In the genomic region with DNA sequence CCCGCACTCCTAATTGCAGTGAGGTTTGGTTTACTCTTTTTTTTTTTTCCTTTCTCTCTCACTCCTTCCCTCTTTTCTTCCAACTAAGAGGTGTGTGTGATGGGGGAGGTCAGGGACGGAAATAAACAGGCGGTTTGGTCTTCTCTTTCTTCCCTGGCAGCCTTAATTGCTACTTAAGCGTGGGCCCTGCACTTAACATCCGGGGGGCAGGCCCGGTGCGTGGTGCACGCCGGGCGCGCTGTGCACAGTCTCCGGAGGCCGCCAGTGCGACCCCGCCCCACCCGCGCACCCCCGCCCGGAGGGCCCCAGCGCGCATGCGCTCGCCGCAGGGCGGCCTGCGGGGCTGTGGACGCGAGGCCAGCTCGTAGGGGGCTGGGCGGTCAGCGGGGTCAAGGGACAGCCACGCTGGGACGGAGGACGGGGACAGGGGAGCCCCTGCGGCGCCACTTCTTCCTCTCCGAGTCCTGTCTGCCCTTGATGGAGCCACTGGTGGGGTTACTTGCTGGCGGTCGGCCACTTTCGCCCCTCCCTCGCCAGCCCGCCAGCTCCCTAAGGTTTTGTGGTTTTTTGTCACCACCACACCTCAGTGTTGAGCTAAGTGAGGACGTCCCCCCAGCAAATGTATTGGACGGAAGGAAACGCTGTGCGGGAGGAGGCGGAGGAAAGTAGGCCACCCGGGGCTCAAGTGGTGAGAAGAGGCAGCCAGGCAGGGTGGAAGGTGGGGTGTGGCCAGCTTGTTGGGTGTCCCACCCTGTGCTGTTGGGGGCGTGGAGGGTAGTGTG, we compare ENCODE assay signal across 1 cellular context.
A peak's percentile ranks its signal among the peaks of the same experiment; 100 is the strongest.
TF ChIP-seq lines count a peak whose summit lies in the region.

No MANE protein-coding gene starts in this region.

TF ChIP-seq in HEK293, 187 proteins besides CTCF, POLR2A, EP300 and RAD21 (continued from another document):
- TF ChIP-seq ZBTB20 (tag by site-specific recombination; IDR thresholded peaks at IDR 0.05) (no peak; the same call in none of the 2 replicates), KLF8 (tag by site-specific recombination; IDR thresholded peaks at IDR 0.05) (peak; percentile 39; the same call in 1 of the 2 replicates), ZNF558 (tag by site-specific recombination; IDR thresholded peaks at IDR 0.05) (no peak), ZNF423 (tag by site-specific recombination; IDR thresholded peaks at IDR 0.05) (peak; percentile 91), ZNF138 (tag by site-specific recombination; IDR thresholded peaks at IDR 0.05; ENCODE audit: borderline replicate concordance) (no peak), ZNF221 (tag by site-specific recombination; IDR thresholded peaks at IDR 0.05; ENCODE audit: borderline replicate concordance) (no peak), ZNF175 (tag by site-specific recombination; IDR thresholded peaks at IDR 0.05) (no peak), IKZF3 (tag by site-specific recombination; IDR thresholded peaks at IDR 0.05) (peak; percentile 42; the same call in 1 of the 2 replicates), SCRT2 (tag by site-specific recombination; IDR thresholded peaks at IDR 0.05) (no peak), SETDB1 (IDR thresholded peaks at IDR 0.05; ENCODE audit: insufficient read length, low read length) (no peak), ZNF324 (tag by site-specific recombination; IDR thresholded peaks at IDR 0.05) (no peak), ZFP69B (tag by site-specific recombination; IDR thresholded peaks at IDR 0.05) (peak; percentile 95), ZBTB8A (tag by site-specific recombination; IDR thresholded peaks at IDR 0.05) (peak; percentile 35), ZNF239 (tag by site-specific recombination; IDR thresholded peaks at IDR 0.05) (no peak), KLF10 (tag by site-specific recombination; IDR thresholded peaks at IDR 0.05) (peak; percentile 29; the same call in 1 of the 2 replicates), ZNF514 (tag by site-specific recombination; IDR thresholded peaks at IDR 0.05) (no peak), SP2 (tag by site-specific recombination; IDR thresholded peaks at IDR 0.05) (peak; percentile 40), ZSCAN30 (tag by site-specific recombination; IDR thresholded peaks at IDR 0.05) (no peak; the same call in 1 of the 2 replicates), ZNF341 (tag by site-specific recombination; IDR thresholded peaks at IDR 0.05; ENCODE audit: low read depth) (peak; percentile 12; the same call in 1 of the 2 replicates), ZSCAN16 (tag by site-specific recombination; IDR thresholded peaks at IDR 0.05) (peak; percentile 26; the same call in 1 of the 2 replicates), ZNF366 (tag by site-specific recombination; conservative IDR thresholded peaks at IDR 0.05) (peak; percentile 92), GLIS1 (tag by site-specific recombination; IDR thresholded peaks at IDR 0.05) (peak; percentile 98), ZNF530 (tag by site-specific recombination; IDR thresholded peaks at IDR 0.05; ENCODE audit: low read depth) (no peak), KLF7 (tag by site-specific recombination; IDR thresholded peaks at IDR 0.05; ENCODE audit: borderline replicate concordance) (peak; percentile 65; the same call in 1 of the 2 replicates), BCL11B (tag by site-specific recombination; IDR thresholded peaks at IDR 0.05; ENCODE audit: low read depth) (peak; percentile 81; the same call in 1 of the 2 replicates), HOXC10 (CRISPR knock-in tag; IDR thresholded peaks at IDR 0.05) (no peak), KLF9 (tag by site-specific recombination; IDR thresholded peaks at IDR 0.05; ENCODE audit: low read depth) (peak; percentile 38), KLF1 (tag by site-specific recombination; IDR thresholded peaks at IDR 0.05) (peak; percentile 100), ZNF658 (tag by site-specific recombination; IDR thresholded peaks at IDR 0.05) (no peak), ZNF266 (tag by site-specific recombination; IDR thresholded peaks at IDR 0.05; ENCODE audit: low read depth) (no peak), ZBTB17 (tag by site-specific recombination; IDR thresholded peaks at IDR 0.05) (peak; percentile 92), ZBTB48 (tag by site-specific recombination; IDR thresholded peaks at IDR 0.05) (peak; percentile 84; the same call in 1 of the 2 replicates), ZIC2 (tag by site-specific recombination; IDR thresholded peaks at IDR 0.05) (peak; percentile 93), ZNF629 (tag by site-specific recombination; IDR thresholded peaks at IDR 0.05) (peak; percentile 56; the same call in 1 of the 2 replicates), MZF1 (tag by site-specific recombination; IDR thresholded peaks at IDR 0.05; ENCODE audit: borderline replicate concordance) (0 out of 2 replicates have a peak, but pooled peaks have one; percentile 8), TRIM28 (IDR thresholded peaks at IDR 0.05; ENCODE audit: borderline replicate concordance, low read length) (no peak), ZFHX2 (tag by site-specific recombination; conservative IDR thresholded peaks at IDR 0.05) (peak; percentile 79), GLIS2 (tag by site-specific recombination; IDR thresholded peaks at IDR 0.05) (peak; percentile 87), KLF16 (tag by site-specific recombination; IDR thresholded peaks at IDR 0.05) (0 out of 2 replicates have a peak, but pooled peaks have one; percentile 11), ZNF660 (tag by site-specific recombination; IDR thresholded peaks at IDR 0.05) (0 out of 2 replicates have a peak, but pooled peaks have one; percentile 64), ZNF768 (tag by site-specific recombination; IDR thresholded peaks at IDR 0.05) (no peak), ZNF561 (tag by site-specific recombination; IDR thresholded peaks at IDR 0.05; ENCODE audit: borderline replicate concordance) (peak; percentile 50), ZNF302 (tag by site-specific recombination; IDR thresholded peaks at IDR 0.05; ENCODE audit: low read depth) (no peak), ZNF610 (tag by site-specific recombination; IDR thresholded peaks at IDR 0.05; ENCODE audit: borderline replicate concordance) (no peak)
- TF ChIP-seq, protein P1, sequence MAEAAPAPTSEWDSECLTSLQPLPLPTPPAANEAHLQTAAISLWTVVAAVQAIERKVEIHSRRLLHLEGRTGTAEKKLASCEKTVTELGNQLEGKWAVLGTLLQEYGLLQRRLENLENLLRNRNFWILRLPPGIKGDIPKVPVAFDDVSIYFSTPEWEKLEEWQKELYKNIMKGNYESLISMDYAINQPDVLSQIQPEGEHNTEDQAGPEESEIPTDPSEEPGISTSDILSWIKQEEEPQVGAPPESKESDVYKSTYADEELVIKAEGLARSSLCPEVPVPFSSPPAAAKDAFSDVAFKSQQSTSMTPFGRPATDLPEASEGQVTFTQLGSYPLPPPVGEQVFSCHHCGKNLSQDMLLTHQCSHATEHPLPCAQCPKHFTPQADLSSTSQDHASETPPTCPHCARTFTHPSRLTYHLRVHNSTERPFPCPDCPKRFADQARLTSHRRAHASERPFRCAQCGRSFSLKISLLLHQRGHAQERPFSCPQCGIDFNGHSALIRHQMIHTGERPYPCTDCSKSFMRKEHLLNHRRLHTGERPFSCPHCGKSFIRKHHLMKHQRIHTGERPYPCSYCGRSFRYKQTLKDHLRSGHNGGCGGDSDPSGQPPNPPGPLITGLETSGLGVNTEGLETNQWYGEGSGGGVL (tag by site-specific recombination; IDR thresholded peaks at IDR 0.05): peak; percentile 42
- TF ChIP-seq, protein P2, sequence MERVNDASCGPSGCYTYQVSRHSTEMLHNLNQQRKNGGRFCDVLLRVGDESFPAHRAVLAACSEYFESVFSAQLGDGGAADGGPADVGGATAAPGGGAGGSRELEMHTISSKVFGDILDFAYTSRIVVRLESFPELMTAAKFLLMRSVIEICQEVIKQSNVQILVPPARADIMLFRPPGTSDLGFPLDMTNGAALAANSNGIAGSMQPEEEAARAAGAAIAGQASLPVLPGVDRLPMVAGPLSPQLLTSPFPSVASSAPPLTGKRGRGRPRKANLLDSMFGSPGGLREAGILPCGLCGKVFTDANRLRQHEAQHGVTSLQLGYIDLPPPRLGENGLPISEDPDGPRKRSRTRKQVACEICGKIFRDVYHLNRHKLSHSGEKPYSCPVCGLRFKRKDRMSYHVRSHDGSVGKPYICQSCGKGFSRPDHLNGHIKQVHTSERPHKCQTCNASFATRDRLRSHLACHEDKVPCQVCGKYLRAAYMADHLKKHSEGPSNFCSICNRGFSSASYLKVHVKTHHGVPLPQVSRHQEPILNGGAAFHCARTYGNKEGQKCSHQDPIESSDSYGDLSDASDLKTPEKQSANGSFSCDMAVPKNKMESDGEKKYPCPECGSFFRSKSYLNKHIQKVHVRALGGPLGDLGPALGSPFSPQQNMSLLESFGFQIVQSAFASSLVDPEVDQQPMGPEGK (tag by site-specific recombination; IDR thresholded peaks at IDR 0.05): peak; percentile 89
- TF ChIP-seq, protein P3, sequence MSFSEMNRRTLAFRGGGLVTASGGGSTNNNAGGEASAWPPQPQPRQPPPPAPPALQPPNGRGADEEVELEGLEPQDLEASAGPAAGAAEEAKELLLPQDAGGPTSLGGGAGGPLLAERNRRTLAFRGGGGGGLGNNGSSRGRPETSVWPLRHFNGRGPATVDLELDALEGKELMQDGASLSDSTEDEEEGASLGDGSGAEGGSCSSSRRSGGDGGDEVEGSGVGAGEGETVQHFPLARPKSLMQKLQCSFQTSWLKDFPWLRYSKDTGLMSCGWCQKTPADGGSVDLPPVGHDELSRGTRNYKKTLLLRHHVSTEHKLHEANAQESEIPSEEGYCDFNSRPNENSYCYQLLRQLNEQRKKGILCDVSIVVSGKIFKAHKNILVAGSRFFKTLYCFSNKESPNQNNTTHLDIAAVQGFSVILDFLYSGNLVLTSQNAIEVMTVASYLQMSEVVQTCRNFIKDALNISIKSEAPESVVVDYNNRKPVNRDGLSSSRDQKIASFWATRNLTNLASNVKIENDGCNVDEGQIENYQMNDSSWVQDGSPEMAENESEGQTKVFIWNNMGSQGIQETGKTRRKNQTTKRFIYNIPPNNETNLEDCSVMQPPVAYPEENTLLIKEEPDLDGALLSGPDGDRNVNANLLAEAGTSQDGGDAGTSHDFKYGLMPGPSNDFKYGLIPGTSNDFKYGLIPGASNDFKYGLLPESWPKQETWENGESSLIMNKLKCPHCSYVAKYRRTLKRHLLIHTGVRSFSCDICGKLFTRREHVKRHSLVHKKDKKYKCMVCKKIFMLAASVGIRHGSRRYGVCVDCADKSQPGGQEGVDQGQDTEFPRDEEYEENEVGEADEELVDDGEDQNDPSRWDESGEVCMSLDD (tag by site-specific recombination; IDR thresholded peaks at IDR 0.05): 0 out of 2 replicates have a peak, but pooled peaks have one; percentile 23
- TF ChIP-seq, protein P4, sequence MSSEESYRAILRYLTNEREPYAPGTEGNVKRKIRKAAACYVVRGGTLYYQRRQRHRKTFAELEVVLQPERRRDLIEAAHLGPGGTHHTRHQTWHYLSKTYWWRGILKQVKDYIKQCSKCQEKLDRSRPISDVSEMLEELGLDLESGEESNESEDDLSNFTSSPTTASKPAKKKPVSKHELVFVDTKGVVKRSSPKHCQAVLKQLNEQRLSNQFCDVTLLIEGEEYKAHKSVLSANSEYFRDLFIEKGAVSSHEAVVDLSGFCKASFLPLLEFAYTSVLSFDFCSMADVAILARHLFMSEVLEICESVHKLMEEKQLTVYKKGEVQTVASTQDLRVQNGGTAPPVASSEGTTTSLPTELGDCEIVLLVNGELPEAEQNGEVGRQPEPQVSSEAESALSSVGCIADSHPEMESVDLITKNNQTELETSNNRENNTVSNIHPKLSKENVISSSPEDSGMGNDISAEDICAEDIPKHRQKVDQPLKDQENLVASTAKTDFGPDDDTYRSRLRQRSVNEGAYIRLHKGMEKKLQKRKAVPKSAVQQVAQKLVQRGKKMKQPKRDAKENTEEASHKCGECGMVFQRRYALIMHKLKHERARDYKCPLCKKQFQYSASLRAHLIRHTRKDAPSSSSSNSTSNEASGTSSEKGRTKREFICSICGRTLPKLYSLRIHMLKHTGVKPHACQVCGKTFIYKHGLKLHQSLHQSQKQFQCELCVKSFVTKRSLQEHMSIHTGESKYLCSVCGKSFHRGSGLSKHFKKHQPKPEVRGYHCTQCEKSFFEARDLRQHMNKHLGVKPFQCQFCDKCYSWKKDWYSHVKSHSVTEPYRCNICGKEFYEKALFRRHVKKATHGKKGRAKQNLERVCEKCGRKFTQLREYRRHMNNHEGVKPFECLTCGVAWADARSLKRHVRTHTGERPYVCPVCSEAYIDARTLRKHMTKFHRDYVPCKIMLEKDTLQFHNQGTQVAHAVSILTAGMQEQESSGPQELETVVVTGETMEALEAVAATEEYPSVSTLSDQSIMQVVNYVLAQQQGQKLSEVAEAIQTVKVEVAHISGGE (tag by site-specific recombination; conservative IDR thresholded peaks at IDR 0.05; ENCODE audit: low read depth): peak; percentile 72
- TF ChIP-seq, protein P5, sequence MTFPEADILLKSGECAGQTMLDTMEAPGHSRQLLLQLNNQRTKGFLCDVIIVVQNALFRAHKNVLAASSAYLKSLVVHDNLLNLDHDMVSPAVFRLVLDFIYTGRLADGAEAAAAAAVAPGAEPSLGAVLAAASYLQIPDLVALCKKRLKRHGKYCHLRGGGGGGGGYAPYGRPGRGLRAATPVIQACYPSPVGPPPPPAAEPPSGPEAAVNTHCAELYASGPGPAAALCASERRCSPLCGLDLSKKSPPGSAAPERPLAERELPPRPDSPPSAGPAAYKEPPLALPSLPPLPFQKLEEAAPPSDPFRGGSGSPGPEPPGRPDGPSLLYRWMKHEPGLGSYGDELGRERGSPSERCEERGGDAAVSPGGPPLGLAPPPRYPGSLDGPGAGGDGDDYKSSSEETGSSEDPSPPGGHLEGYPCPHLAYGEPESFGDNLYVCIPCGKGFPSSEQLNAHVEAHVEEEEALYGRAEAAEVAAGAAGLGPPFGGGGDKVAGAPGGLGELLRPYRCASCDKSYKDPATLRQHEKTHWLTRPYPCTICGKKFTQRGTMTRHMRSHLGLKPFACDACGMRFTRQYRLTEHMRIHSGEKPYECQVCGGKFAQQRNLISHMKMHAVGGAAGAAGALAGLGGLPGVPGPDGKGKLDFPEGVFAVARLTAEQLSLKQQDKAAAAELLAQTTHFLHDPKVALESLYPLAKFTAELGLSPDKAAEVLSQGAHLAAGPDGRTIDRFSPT (tag by site-specific recombination; IDR thresholded peaks at IDR 0.05): peak; percentile 78
- TF ChIP-seq, protein P6, sequence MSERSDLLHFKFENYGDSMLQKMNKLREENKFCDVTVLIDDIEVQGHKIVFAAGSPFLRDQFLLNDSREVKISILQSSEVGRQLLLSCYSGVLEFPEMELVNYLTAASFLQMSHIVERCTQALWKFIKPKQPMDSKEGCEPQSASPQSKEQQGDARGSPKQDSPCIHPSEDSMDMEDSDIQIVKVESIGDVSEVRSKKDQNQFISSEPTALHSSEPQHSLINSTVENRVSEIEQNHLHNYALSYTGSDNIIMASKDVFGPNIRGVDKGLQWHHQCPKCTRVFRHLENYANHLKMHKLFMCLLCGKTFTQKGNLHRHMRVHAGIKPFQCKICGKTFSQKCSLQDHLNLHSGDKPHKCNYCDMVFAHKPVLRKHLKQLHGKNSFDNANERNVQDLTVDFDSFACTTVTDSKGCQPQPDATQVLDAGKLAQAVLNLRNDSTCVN (tag by site-specific recombination; optimal IDR thresholded peaks at IDR 0.05): peak; percentile 63
- TF ChIP-seq, protein P7, sequence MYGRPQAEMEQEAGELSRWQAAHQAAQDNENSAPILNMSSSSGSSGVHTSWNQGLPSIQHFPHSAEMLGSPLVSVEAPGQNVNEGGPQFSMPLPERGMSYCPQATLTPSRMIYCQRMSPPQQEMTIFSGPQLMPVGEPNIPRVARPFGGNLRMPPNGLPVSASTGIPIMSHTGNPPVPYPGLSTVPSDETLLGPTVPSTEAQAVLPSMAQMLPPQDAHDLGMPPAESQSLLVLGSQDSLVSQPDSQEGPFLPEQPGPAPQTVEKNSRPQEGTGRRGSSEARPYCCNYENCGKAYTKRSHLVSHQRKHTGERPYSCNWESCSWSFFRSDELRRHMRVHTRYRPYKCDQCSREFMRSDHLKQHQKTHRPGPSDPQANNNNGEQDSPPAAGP (tag by site-specific recombination; IDR thresholded peaks at IDR 0.05): peak; percentile 96
TF ChIP-seq in HEK293: peak in this region for 42.
